ENCODE assay signal across 8 cellular contexts in genomic region chr1:26408604-26409003, GRCh38. TPM values are rescaled to one million over a fixed set of nuclear protein-coding genes. Genes with fewer than 3 reads are reported as not detected.
A peak's percentile ranks its signal among the peaks of the same experiment; 100 is the strongest.
DNase-seq lines count a peak whose midpoint lies in the region; ATAC-seq and TF ChIP-seq lines count a peak whose summit lies in the region.

No MANE protein-coding gene starts in this region.

- in situ Hi-C loops in Caki2 (cut with HindIII; ENCODE audit: low pct_unique_long_range_greater_than_20kb, low sequenced_read_pairs), result no loop called here

- no peak overlapping the region for H3K4me3 ChIP-seq in NB4 (ENCODE audit: low read depth, low read length)

- TF ChIP-seq POLR2A in NB4 (IDR thresholded peaks at IDR 0.05; ENCODE audit: extremely low read depth, insufficient read length), result no peak

- TF ChIP-seq CTCF in NB4 (IDR thresholded peaks at IDR 0.05; ENCODE audit: low read depth, low read length), result no peak

- DNase-seq in Caki2 (ENCODE audit: low read depth) (peak; percentile 58), NB4 (ENCODE audit: low read depth) (peak; percentile 74), myocyte (ENCODE audit: low read depth) (peak; percentile 86), cerebellar nuclear complex (lab: John Stamatoyannopoulos, UW) (no peak), NCI-H774 (lab: John Stamatoyannopoulos, UW) (no peak)
- DNase-seq in activated CD8-positive, alpha-beta memory T cell treated with anti-CD3 and anti-CD28 coated beads, Interleukin-2, amount 50 U/mL, for 4 hours, result peak; percentile 77
- peak; percentile 54 for DNase-seq in stimulated activated CD8-positive, alpha-beta memory T cell treated with anti-CD3 and anti-CD28 coated beads, Interleukin-7, amount 100 ng/mL, for 24 hours (ENCODE audit: low read depth)

- ATAC-seq in esophagus mucosa, result peak; percentile 70

RNA-seq across cellular contexts. Expression of gene LIN28A, which starts 2.0 kb away (rescaled TPM):
- not detected in 2 replicates for total RNA-seq in Caki2 (2014; rRNA removed; shearing (Covaris generic); ENCODE audit: low replicate concordance)
- total RNA-seq in esophagus mucosa (not detected), myocyte (not detected in 2 replicates)
- polyA plus RNA-seq in myocyte (2012), result not detected

RNA-seq across cellular contexts. Expression of gene DHDDS, which starts 23.5 kb away (rescaled TPM):
- total RNA-seq in Caki2 (2014; rRNA removed; shearing (Covaris generic); ENCODE audit: low replicate concordance), result 37.7 and 47.0 TPM in 2 replicates
- 37.1 TPM for total RNA-seq in esophagus mucosa
- total RNA-seq in myocyte, result 51.6 and 55.3 TPM in 2 replicates
- 53.4 TPM for polyA plus RNA-seq in myocyte (2012)

RNA-seq across cellular contexts. Expression of gene ZNF683, which starts 36.1 kb away (rescaled TPM):
- total RNA-seq in Caki2 (2014; rRNA removed; shearing (Covaris generic); ENCODE audit: low replicate concordance), result not detected in 2 replicates
- not detected for total RNA-seq in esophagus mucosa
- total RNA-seq in myocyte, result not detected in 2 replicates
- polyA plus RNA-seq in myocyte (2012), result not detected

RNA-seq across cellular contexts. Expression of gene CRYBG2, which starts 54.7 kb away (rescaled TPM):
- total RNA-seq in Caki2 (2014; rRNA removed; shearing (Covaris generic); ENCODE audit: low replicate concordance), result 13.2 TPM in 1 of 2 replicates, not detected in the other
- total RNA-seq in esophagus mucosa, result 111 TPM
- total RNA-seq in myocyte, result not detected in 2 replicates
- 0.08 TPM for polyA plus RNA-seq in myocyte (2012)

Comparison
In these comparisons a context has a peak if more than half of its experiments do, and no peak if none do; other contexts are left out.
1. DNase-seq: peak in Caki2 (single experiment), NB4 (single experiment), activated CD8-positive, alpha-beta memory T cell treated with anti-CD3 and anti-CD28 coated beads, Interleukin-2, amount 50 U/mL, for 4 hours (single experiment), myocyte (single experiment) and stimulated activated CD8-positive, alpha-beta memory T cell treated with anti-CD3 and anti-CD28 coated beads, Interleukin-7, amount 100 ng/mL, for 24 hours (single experiment); none in cerebellar nuclear complex (0 of 2) and NCI-H774 (single experiment).